ENCODE assay signal across 10 cellular contexts in the genomic region with DNA sequence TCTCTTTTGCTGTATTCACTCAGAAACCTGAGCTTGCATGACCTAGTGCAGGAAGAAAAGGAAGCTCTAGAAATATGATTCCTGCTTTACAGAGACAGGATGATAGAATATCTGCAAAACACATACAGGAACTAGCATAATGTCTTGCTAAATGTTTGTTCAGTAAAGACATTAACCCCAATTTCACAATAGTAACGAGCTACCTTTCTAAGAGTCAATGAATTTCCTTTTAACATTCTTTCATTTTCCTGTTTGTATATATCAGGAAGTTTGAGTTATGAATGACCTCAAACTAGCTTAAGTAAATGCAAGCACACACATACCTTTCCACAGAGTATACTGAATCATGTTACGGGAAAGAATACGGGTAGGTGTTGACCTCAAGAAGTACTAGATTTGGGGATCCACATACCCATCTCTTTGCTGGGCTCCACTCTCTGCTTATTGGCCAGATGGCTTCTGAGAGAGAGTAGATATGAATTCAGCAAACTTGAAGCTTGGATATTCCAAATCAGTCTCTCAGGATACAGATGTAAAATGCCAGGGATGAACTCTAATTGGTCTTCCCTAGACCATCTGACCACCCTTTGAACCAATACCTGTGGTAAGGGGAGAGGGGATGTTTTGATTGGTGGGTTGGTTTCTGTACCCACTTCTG. TPM values are rescaled to one million over a fixed set of nuclear protein-coding genes. Genes with fewer than 3 reads are reported as not detected.
A peak's percentile ranks its signal among the peaks of the same experiment; 100 is the strongest.
DNase-seq lines count a peak whose midpoint lies in the region; ATAC-seq and TF ChIP-seq lines count a peak whose summit lies in the region.
"Had no signal": no experiment of that assay in that cellular context is flagged by ENCODE, and none has a peak within 500 bp of the region (broad histone marks: within the 10 kb centered on the region; RNA-seq: fewer than 3 reads in every experiment).

No MANE protein-coding gene starts in this region.

- H2AK5ac ChIP-seq in neuronal stem cell (ENCODE audit: low read depth, low read length), result no peak overlapping the region

- intact Hi-C loops in posterior vena cava (cut with DNase I), result no loop called here
- intact Hi-C loops in lower leg skin (cut with DNase I; ENCODE audit: low total_unique reads), result no loop called here

- no peaks in the 10 kb centered on the region for H3K9me3 Mint-ChIP-seq in activated naive CD8-positive, alpha-beta T cell treated with anti-CD3 and anti-CD28 coated beads, Interleukin-2, amount 50 U/mL, for 24 hours
- no peaks in the 10 kb centered on the region for H3K9me3 Mint-ChIP-seq in natural killer cell treated with Interleukin-12 subunit alpha and Interleukin-12 subunit beta and Interleukin-15 and Interleukin-18, amount 100 ng/mL, for 72 hours

- H2BK15ac ChIP-seq in neuronal stem cell (ENCODE audit: low read length), result no peak overlapping the region

- no peak overlapping the region for H4K8ac ChIP-seq in neuronal stem cell (ENCODE audit: low read depth, low read length)

- H2BK12ac ChIP-seq in neuronal stem cell (ENCODE audit: low read length), result no peak overlapping the region

- peak overlapping the region; percentile 57 for H2AFZ ChIP-seq in GM23248
- peak overlapping the region; percentile 42 for H2AFZ ChIP-seq in neuronal stem cell (ENCODE audit: low read length)

- H3K36me3 Mint-ChIP-seq in activated naive CD8-positive, alpha-beta T cell treated with anti-CD3 and anti-CD28 coated beads, Interleukin-2, amount 50 U/mL, for 24 hours (ENCODE audit: low read depth), result no peaks in the 10 kb centered on the region
- no peaks in the 10 kb centered on the region for H3K36me3 Mint-ChIP-seq in natural killer cell treated with Interleukin-12 subunit alpha and Interleukin-12 subunit beta and Interleukin-15 and Interleukin-18, amount 100 ng/mL, for 72 hours

- H3K4me1 Mint-ChIP-seq in activated naive CD8-positive, alpha-beta T cell treated with anti-CD3 and anti-CD28 coated beads, Interleukin-2, amount 50 U/mL, for 24 hours, result peaks cover 10% of the 10 kb centered on the region
- peaks cover 0 to 8% of the 10 kb centered on the region in 2 donors for H3K4me1 Mint-ChIP-seq in natural killer cell treated with Interleukin-12 subunit alpha and Interleukin-12 subunit beta and Interleukin-15 and Interleukin-18, amount 100 ng/mL, for 72 hours (ENCODE audit: low read depth in 2 of 2)

- ATAC-seq in activated naive CD8-positive, alpha-beta T cell treated with anti-CD3 and anti-CD28 coated beads, Interleukin-2, amount 50 U/mL, for 24 hours, result no peak
- no peak for ATAC-seq in natural killer cell treated with Interleukin-12 subunit alpha and Interleukin-12 subunit beta and Interleukin-15 and Interleukin-18, amount 100 ng/mL, for 72 hours

- peaks cover 22% of the 10 kb centered on the region for H3F3A ChIP-seq in GM23248 (ENCODE audit: insufficient read depth)

- H4K91ac ChIP-seq in neuronal stem cell (ENCODE audit: low read depth, low read length, poor library complexity), result no peak overlapping the region

- H3K79me1 ChIP-seq in neuronal stem cell (ENCODE audit: low read depth, low read length), result no peaks in the 10 kb centered on the region

- H3K9me2 ChIP-seq in GM23248 (ENCODE audit: insufficient read depth), result no peaks in the 10 kb centered on the region

- H3K4me2 ChIP-seq in GM23248 (ENCODE audit: unreplicated experiment) (no peak overlapping the region), neuronal stem cell (ENCODE audit: insufficient read depth, low read length, poor library complexity, severe bottlenecking) (no peak overlapping the region)

- H3K36me3 ChIP-seq in GM23248 (ENCODE audit: low read depth), result no peaks in the 10 kb centered on the region
- H3K36me3 ChIP-seq in neuronal stem cell (replicated peaks in 1 of 2; ENCODE audit: control insufficient read depth in 2 of 2, insufficient read depth in 2 of 2, low read length in 2 of 2), result no peaks in the 10 kb centered on the region
- H3K36me3 ChIP-seq: Peyer's patch had no signal

- no peak overlapping the region for H3K18ac ChIP-seq in neuronal stem cell (ENCODE audit: low read length)

- H4K20me1 ChIP-seq in GM23248 (ENCODE audit: insufficient read depth), result no peaks in the 10 kb centered on the region

- H3K4me3 ChIP-seq in GM23248 (no peak overlapping the region), neuronal stem cell (ENCODE audit: low read length in 2 of 2) (no peak overlapping the region), lower leg skin (ENCODE audit: low read depth, poor library complexity, severe bottlenecking) (no peak overlapping the region)
- H3K4me3 ChIP-seq: Peyer's patch had no signal

- H3K4me1 ChIP-seq in GM23248 (ENCODE audit: insufficient read depth), result peaks cover 19% of the 10 kb centered on the region
- no peaks in the 10 kb centered on the region for H3K4me1 ChIP-seq in neuronal stem cell (ENCODE audit: control insufficient read depth in 2 of 2, insufficient read depth in 1 of 2, low read depth in 1 of 2, low read length in 2 of 2)
- H3K4me1 ChIP-seq: Peyer's patch had no signal

- H3K9me3 ChIP-seq in GM23248 (ENCODE audit: low read depth) (no peaks in the 10 kb centered on the region), neuronal stem cell (replicated peaks in 1 of 2; ENCODE audit: control insufficient read depth in 2 of 2, insufficient read depth in 1 of 2, low read depth in 1 of 2, low read length in 2 of 2) (no peaks in the 10 kb centered on the region)
- H3K9me3 ChIP-seq: Peyer's patch had no signal

- no peak for TF ChIP-seq CTCF in lower leg skin (IDR thresholded peaks at IDR 0.05)

- 56 to 73% methylated on average over 3 of the region's 3 CpGs for WGBS in GM23248 (ENCODE audit: low coverage in 1 of 2, low lambda C conversion rate in 2 of 2, missing lambda C conversion rate in 2 of 2), 2 experiments
- WGBS in neuronal stem cell (ENCODE audit: extremely low coverage in 2 of 2, insufficient read length in 2 of 2, insufficient replicate concordance in 1 of 2), 2 donors, result no CpG with 5 or more reads among the region's 3 CpGs
- WGBS in lower leg skin, 2 donors, result 65% methylated on average over 3 of the region's 3 CpGs

- no peak for TF ChIP-seq POLR2A in lower leg skin (IDR thresholded peaks at IDR 0.05)

- DNase-seq in GM23248 (peak; percentile 8), NCI-H146 treated with DMSO at 0.1 percent for 48 hours (lab: John Stamatoyannopoulos, UW; ENCODE audit: unreplicated experiment) (peak; percentile 10), dermis blood vessel endothelial cell (peak; percentile 31), neuronal stem cell (ENCODE audit: low spot score) (no peak), posterior vena cava (ENCODE audit: low spot score) (no peak), lower leg skin (ENCODE audit: low spot score in 2 of 2) (no peak)
- no peak for DNase-seq in activated naive CD8-positive, alpha-beta T cell treated with anti-CD3 and anti-CD28 coated beads, Interleukin-2, amount 50 U/mL, for 24 hours
- DNase-seq in natural killer cell treated with Interleukin-12 subunit alpha and Interleukin-12 subunit beta and Interleukin-15 and Interleukin-18, amount 100 ng/mL, for 72 hours (ENCODE audit: low spot score), result no peak
- DNase-seq: cerebellar nuclear complex, Peyer's patch had no signal

- H3K27me3 Mint-ChIP-seq in activated naive CD8-positive, alpha-beta T cell treated with anti-CD3 and anti-CD28 coated beads, Interleukin-2, amount 50 U/mL, for 24 hours, result peaks cover 2% of the 10 kb centered on the region
- H3K27me3 Mint-ChIP-seq in natural killer cell treated with Interleukin-12 subunit alpha and Interleukin-12 subunit beta and Interleukin-15 and Interleukin-18, amount 100 ng/mL, for 72 hours, result peaks cover 13 to 38% of the 10 kb centered on the region in 2 donors

- no peak overlapping the region for H3K4me3 Mint-ChIP-seq in activated naive CD8-positive, alpha-beta T cell treated with anti-CD3 and anti-CD28 coated beads, Interleukin-2, amount 50 U/mL, for 24 hours
- H3K4me3 Mint-ChIP-seq in natural killer cell treated with Interleukin-12 subunit alpha and Interleukin-12 subunit beta and Interleukin-15 and Interleukin-18, amount 100 ng/mL, for 72 hours, result no peak overlapping the region

- no peak overlapping the region for H3K4ac ChIP-seq in neuronal stem cell (ENCODE audit: low read length)

- H2BK5ac ChIP-seq in neuronal stem cell (ENCODE audit: low read length), result no peak overlapping the region

- H3K23ac ChIP-seq in neuronal stem cell (ENCODE audit: low read depth, low read length, poor library complexity), result no peak overlapping the region

- H3K14ac ChIP-seq in neuronal stem cell (ENCODE audit: low read length), result no peak overlapping the region

- no peak overlapping the region for H2BK120ac ChIP-seq in neuronal stem cell (ENCODE audit: low read depth, low read length)

- in situ Hi-C loops in GM23248 (cut with MboI), result no loop called here

- no peaks in the 10 kb centered on the region for H3K79me2 ChIP-seq in GM23248 (ENCODE audit: insufficient read depth)

- H3K9ac ChIP-seq in GM23248, result no peak overlapping the region
- no peak overlapping the region for H3K9ac ChIP-seq in neuronal stem cell (ENCODE audit: low read depth, low read length, poor library complexity)

- H3K27me3 ChIP-seq in GM23248 (replicated peaks; ENCODE audit: insufficient read depth) (no peaks in the 10 kb centered on the region), neuronal stem cell (ENCODE audit: control insufficient read depth in 3 of 3, insufficient read depth in 3 of 3, low read depth in 1 of 3, low read length in 3 of 3) (no peaks in the 10 kb centered on the region)
- H3K27me3 ChIP-seq: Peyer's patch had no signal

- no peak overlapping the region for H3K27ac Mint-ChIP-seq in activated naive CD8-positive, alpha-beta T cell treated with anti-CD3 and anti-CD28 coated beads, Interleukin-2, amount 50 U/mL, for 24 hours
- H3K27ac Mint-ChIP-seq in natural killer cell treated with Interleukin-12 subunit alpha and Interleukin-12 subunit beta and Interleukin-15 and Interleukin-18, amount 100 ng/mL, for 72 hours, result no peak overlapping the region

- H3K27ac ChIP-seq in GM23248 (no peak overlapping the region), neuronal stem cell (replicated peaks; ENCODE audit: low read length) (no peak overlapping the region)
- H3K27ac ChIP-seq: Peyer's patch had no signal

RNA-seq across cellular contexts. Expression of gene ACSL3, which starts 18.2 kb away (rescaled TPM):
- total RNA-seq in GM23248 (2014; rRNA removed; shearing (Covaris generic)), result 61.5 and 66.5 TPM in 2 replicates
- polyA plus RNA-seq in GM23248 (2016; fragmentation: Nextera tagmentation; extraction: Ambion mirVana), result 47.1 and 48.6 TPM in 2 replicates
- total RNA-seq in dermis blood vessel endothelial cell (125 and 137 TPM in 2 replicates), posterior vena cava (10 to 100 TPM; 52.2 to 54.6 TPM), lower leg skin (100 to 1,000 TPM in 1 of 4 donors, 10 to 100 TPM in 3; 32.6 to 132 (median 69.6) TPM)
- 64.8 TPM for polyA plus RNA-seq in neuronal stem cell (2013, experiment 1 of 2)
- polyA plus RNA-seq in neuronal stem cell (2013, experiment 2 of 2), result 66.0 TPM
- total RNA-seq in natural killer cell treated with Interleukin-12 subunit alpha and Interleukin-12 subunit beta and Interleukin-15 and Interleukin-18, amount 100 ng/mL, for 72 hours, result 10 to 100 TPM; 48.5 to 52.8 TPM

Comparison
In these comparisons a context has a peak if more than half of its experiments do, and no peak if none do; other contexts are left out.
1. DNase-seq: peak in GM23248 (single experiment), NCI-H146 treated with DMSO at 0.1 percent for 48 hours (single experiment) and dermis blood vessel endothelial cell (single experiment); none in neuronal stem cell (single experiment), posterior vena cava (single experiment), activated naive CD8-positive, alpha-beta T cell treated with anti-CD3 and anti-CD28 coated beads, Interleukin-2, amount 50 U/mL, for 24 hours (single experiment), lower leg skin (0 of 2) and natural killer cell treated with Interleukin-12 subunit alpha and Interleukin-12 subunit beta and Interleukin-15 and Interleukin-18, amount 100 ng/mL, for 72 hours (single experiment).